15 cellular contexts compared by ENCODE assay signal in the genomic region with DNA sequence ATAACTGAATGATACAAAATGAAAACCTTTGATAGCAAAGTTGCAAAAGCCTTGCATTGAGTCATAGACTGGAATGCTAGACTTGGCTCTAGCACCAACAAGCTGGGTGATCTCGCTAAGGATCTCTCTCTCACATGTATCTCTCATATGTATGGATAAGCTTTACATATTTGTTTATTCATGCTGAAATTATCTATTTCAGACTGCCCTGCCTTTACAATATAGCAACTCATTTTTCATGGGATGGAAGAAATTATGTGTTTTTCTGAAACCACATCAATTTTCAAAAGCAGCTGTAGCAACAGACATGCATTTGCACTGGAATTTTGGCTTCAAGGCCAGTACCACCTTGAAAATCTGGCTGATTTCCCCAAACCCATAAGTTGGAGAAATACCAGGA. TPM values are rescaled to one million over a fixed set of nuclear protein-coding genes. Genes with fewer than 3 reads are reported as not detected.
DNase-seq lines count a peak whose midpoint lies in the region; ATAC-seq, FAIRE-seq and TF ChIP-seq lines count a peak whose summit lies in the region.
"Had no signal": no experiment of that assay in that cellular context is flagged by ENCODE, and none has a peak within 500 bp of the region (broad histone marks: within the 10 kb centered on the region; RNA-seq: fewer than 3 reads in every experiment).

No MANE protein-coding gene starts in this region.

- FAIRE-seq in A549 (lab: Jason Lieb, UNC) = no peak
- FAIRE-seq: endometrium had no signal

- no peak overlapping the region for H3K4me3 ChIP-seq in A549
- H3K4me3 ChIP-seq in SJCRH30 = no peak overlapping the region

- TF ChIP-seq EP300 in A549 (IDR thresholded peaks at IDR 0.05) = no peak

- no peaks in the 10 kb centered on the region for H3K36me3 ChIP-seq in SJCRH30

- ATAC-seq in A549 (0 out of 6 replicates have a peak, but pooled peaks have one; percentile 33 to 47), omental fat pad (ENCODE audit: low FRiP score) (peak; percentile 60), GM19397 (IDR thresholded peaks at IDR 0.05; ENCODE audit: unreplicated experiment) (no peak), HG03108 (IDR thresholded peaks at IDR 0.05; ENCODE audit: unreplicated experiment) (no peak)
- ATAC-seq: activated naive CD4-positive, alpha-beta T cell treated with anti-CD3 and anti-CD28 coated beads, Interleukin-2, amount 50 U/mL, for 72 hours had no signal

- CTCF ChIA-PET in A549 (lab: Yijun Ruan, JAX) = interaction anchor here (0.9 kb wide), 1 partner anchor 11 kb away, joined by 4 read pairs; the partner anchor contains the start of gene RERG

- no peak for TF ChIP-seq POLR2A in A549 (IDR thresholded peaks at IDR 0.05; ENCODE audit: low read length)

- WGBS in A549 (ENCODE audit: missing lambda C conversion rate) = 16% methylated on average over 1 of the region's 1 CpG

- no peak for TF ChIP-seq CTCF in A549 (IDR thresholded peaks at IDR 0.05)
- TF ChIP-seq CTCF in omental fat pad (IDR thresholded peaks at IDR 0.05) = no peak

- H3K4me1 ChIP-seq in A549 = peaks cover 19% of the 10 kb centered on the region
- peaks cover 5% of the 10 kb centered on the region; the same call in 1 of the 2 replicates for H3K4me1 ChIP-seq in SJCRH30

- H3K27ac ChIP-seq in A549 = peak overlapping the region; percentile 38 to 43; a peak in 3 of 6 replicates
- H3K27ac ChIP-seq in SJCRH30 = no peak overlapping the region

- H3K9me3 ChIP-seq in A549 = no peaks in the 10 kb centered on the region
- H3K9me3 ChIP-seq in SJCRH30 (replicated peaks) = no peaks in the 10 kb centered on the region

- DNase-seq in A549 (ENCODE audit: low read depth in 1 of 2, low spot score in 1 of 2) (peak in 1 of 2 experiments; percentile 8), SJCRH30 (peak; percentile 10 to 15), fibroblast of peridontal ligament (ENCODE audit: extremely low read depth) (peak; percentile 46), omental fat pad (ENCODE audit: low spot score) (no peak), NCI-H2196 (lab: John Stamatoyannopoulos, UW; ENCODE audit: unreplicated experiment) (no peak)
- no peak for DNase-seq in central memory CD4-positive, alpha-beta T cell
- DNase-seq: 8988T, NCI-H1694 treated with DMSO at 0.1 percent for 48 hours, posterior cingulate gyrus, T-helper 9 cell had no signal

- H3K27me3 ChIP-seq in SJCRH30 = no peaks in the 10 kb centered on the region

- TF ChIP-seq RAD21 in A549 (conservative IDR thresholded peaks at IDR 0.05 in 1 of 2, IDR thresholded peaks at IDR 0.05 in 1 of 2) = no peak

- POLR2A ChIA-PET in A549 (lab: Yijun Ruan, JAX) = no interaction called here

- H3K4me2 ChIP-seq in A549 = peak overlapping the region; percentile 59

TF ChIP-seq in A549, 52 proteins besides CTCF, POLR2A, EP300 and RAD21:
- TF ChIP-seq NR3C1 (IDR thresholded peaks at IDR 0.05) (no peak), NPAS2 (CRISPR knock-in tag; IDR thresholded peaks at IDR 0.05; ENCODE audit: borderline replicate concordance) (no peak), FOSL2 (IDR thresholded peaks at IDR 0.05) (peak; percentile 48; the same call in 1 of the 2 replicates), FOSL2 (CRISPR knock-in tag; IDR thresholded peaks at IDR 0.05) (no peak), CEBPB (IDR thresholded peaks at IDR 0.05) (peak; percentile 66 to 77; a peak in 3 of 4 replicates)
- TF ChIP-seq, protein P1, sequence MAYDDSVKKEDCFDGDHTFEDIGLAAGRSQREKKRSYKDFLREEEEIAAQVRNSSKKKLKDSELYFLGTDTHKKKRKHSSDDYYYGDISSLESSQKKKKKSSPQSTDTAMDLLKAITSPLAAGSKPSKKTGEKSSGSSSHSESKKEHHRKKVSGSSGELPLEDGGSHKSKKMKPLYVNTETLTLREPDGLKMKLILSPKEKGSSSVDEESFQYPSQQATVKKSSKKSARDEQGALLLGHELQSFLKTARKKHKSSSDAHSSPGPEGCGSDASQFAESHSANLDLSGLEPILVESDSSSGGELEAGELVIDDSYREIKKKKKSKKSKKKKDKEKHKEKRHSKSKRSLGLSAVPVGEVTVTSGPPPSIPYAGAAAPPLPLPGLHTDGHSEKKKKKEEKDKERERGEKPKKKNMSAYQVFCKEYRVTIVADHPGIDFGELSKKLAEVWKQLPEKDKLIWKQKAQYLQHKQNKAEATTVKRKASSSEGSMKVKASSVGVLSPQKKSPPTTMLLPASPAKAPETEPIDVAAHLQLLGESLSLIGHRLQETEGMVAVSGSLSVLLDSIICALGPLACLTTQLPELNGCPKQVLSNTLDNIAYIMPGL (CRISPR knock-in tag; IDR thresholded peaks at IDR 0.05; ENCODE audit: borderline replicate concordance) = no peak
TF ChIP-seq in A549: peak in this region for 2.

RNA-seq across cellular contexts. Expression of gene RERG, which starts 11.4 kb away (rescaled TPM):
- polyA plus RNA-seq in A549 (2011; rRNA removed) (0.44 and 0.48 TPM in 2 replicates), A549 (2017; fragmentation: RNase III; extraction: RNeasy Plus Mini Kit Qiagen cat#74134 plus additional on column Dnase treatment) (0.46 to 0.79 TPM (median 0.66 TPM) in 3 replicates)
- polyA plus RNA-seq in A549 (2012; cell fraction: cytosol; rRNA removed) = 0.05 and 0.09 TPM in 2 replicates
- 0.04 TPM in 1 of 2 replicates, not detected in the other for polyA plus RNA-seq in A549 (2012; cell fraction: nucleus; rRNA removed)
- polyA minus RNA-seq in A549 (2011; rRNA and poly(A)+ RNA removed) = 1.5 TPM in 1 of 2 replicates, not detected in the other
- total RNA-seq in SJCRH30 (2014; rRNA removed; shearing (Covaris generic)) = not detected in 2 replicates
- 10 to 100 TPM in 3 of 4 donors, 1 to 10 TPM in 1; 9.6 to 84.4 (median 36.4) TPM for total RNA-seq in omental fat pad
- total RNA-seq: activated CD8-positive, alpha-beta memory T cell treated with anti-CD3 and anti-CD28 coated beads for 36 hours; activated naive CD4-positive, alpha-beta T cell treated with anti-CD3 and anti-CD28 coated beads, Interleukin-2, amount 50 U/mL, for 72 hours had no signal

Comparison
In these comparisons a context has a peak if more than half of its experiments do, and no peak if none do; other contexts are left out.
1. ATAC-seq: peak in A549 (2 of 2) and omental fat pad (single experiment); none in GM19397 (single experiment) and HG03108 (single experiment).
2. DNase-seq: peak in SJCRH30 (2 of 2) and fibroblast of peridontal ligament (single experiment); none in omental fat pad (single experiment), NCI-H2196 (single experiment) and central memory CD4-positive, alpha-beta T cell (single experiment).
3. RNA of gene RERG, which starts 11.4 kb away (total RNA-seq): 9.6 to 84.4 TPM in omental fat pad; not detected in SJCRH30; every median in the first group is over 10 times any median in the second.